In the genomic region with DNA sequence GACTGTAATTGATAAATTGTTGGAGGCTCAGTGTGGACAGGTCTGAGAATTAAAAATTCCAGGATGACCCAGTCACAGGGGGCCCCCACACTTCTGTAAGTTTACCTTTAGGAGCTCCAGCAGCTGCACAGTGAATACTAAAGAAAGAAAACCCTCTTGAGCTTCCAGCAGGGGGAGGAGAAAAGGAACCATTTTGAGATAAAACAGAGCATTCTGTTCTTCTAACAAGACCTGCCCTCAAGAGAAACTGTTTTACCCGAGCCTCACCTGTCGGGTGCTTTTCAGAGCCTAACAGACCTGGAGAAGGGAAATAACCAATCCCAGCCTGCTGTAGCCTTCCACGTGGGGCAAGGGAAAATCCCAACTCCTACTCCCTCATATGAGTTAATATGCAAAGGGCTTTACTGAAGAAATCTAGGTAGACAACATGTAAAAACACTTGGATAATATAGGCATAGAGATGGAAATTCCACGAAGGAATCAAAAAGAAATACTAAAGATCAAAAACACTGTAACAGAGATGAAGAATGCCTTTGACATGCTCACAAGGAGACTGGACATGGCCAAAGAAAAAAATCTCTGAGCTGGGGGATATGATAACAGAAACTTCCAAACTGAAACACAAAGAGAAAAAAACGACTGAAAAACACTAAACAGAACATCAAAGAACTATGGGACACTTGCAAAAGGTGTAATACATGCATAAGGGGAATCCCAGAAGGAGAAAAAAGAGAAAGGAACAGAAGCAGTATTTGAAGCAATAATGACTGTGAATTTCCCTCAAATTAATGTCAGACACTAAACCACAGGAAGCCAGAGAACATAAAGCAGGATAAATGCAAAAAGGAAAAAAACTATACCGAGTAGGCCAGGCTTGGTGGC, we compare ENCODE assay signal across 17 cellular contexts.
DNase-seq lines count a peak whose midpoint lies in the region; ATAC-seq and TF ChIP-seq lines count a peak whose summit lies in the region.
"Had no signal": no experiment of that assay in that cellular context is flagged by ENCODE, and none has a peak within 500 bp of the region (broad histone marks: within the 10 kb centered on the region; RNA-seq: fewer than 3 reads in every experiment).

No MANE protein-coding gene starts in this region.

- H3K27me3 Mint-ChIP-seq in activated T-cell treated with anti-CD3 and anti-CD28 coated beads, Interleukin-2, amount 50 U/mL, for 72 hours (ENCODE audit: low read depth): peaks cover 7% of the 10 kb centered on the region
- peaks cover 5% of the 10 kb centered on the region for H3K27me3 Mint-ChIP-seq in T-helper 17 cell

- peak overlapping the region; percentile 20 for H3K4me2 ChIP-seq in smooth muscle cell

- WGBS in smooth muscle cell (ENCODE audit: low lambda C conversion rate): 67% methylated on average over 6 of the region's 6 CpGs

- H3K27me3 ChIP-seq in smooth muscle cell (ENCODE audit: low read depth): no peaks in the 10 kb centered on the region
- H3K27me3 ChIP-seq in effector memory CD4-positive, alpha-beta T cell (replicated peaks; ENCODE audit: control insufficient read depth, insufficient read depth, low read length, poor library complexity, severe bottlenecking): no peaks in the 10 kb centered on the region
- H3K27me3 ChIP-seq: esophagus squamous epithelium, heart left ventricle, spleen, uterus had no signal

- H3K36me3 Mint-ChIP-seq in activated T-cell treated with anti-CD3 and anti-CD28 coated beads, Interleukin-2, amount 50 U/mL, for 72 hours (ENCODE audit: insufficient read depth in 2 of 2): no peaks in the 10 kb centered on the region
- H3K36me3 Mint-ChIP-seq in T-helper 17 cell (ENCODE audit: low read depth): peaks cover 3% of the 10 kb centered on the region
- H3K36me3 Mint-ChIP-seq: activated naive CD4-positive, alpha-beta T cell treated with anti-CD3 and anti-CD28 coated beads, Interleukin-2, amount 10 ng/mL, durations not matched to agents 7 days and 5 days; brain; CD14-positive monocyte had no signal

- peak overlapping the region; percentile 34 for H2AFZ ChIP-seq in smooth muscle cell (ENCODE audit: low read depth)

- no peak overlapping the region for H3K4me3 ChIP-seq in smooth muscle cell
- H3K4me3 ChIP-seq in effector memory CD4-positive, alpha-beta T cell (ENCODE audit: insufficient read depth, low read depth, low read length, poor library complexity, severe bottlenecking): no peak overlapping the region
- H3K4me3 ChIP-seq: esophagus squamous epithelium, spleen, uterus had no signal

- peaks cover 17% of the 10 kb centered on the region for H3K4me1 ChIP-seq in smooth muscle cell (ENCODE audit: low read depth)
- H3K4me1 ChIP-seq in effector memory CD4-positive, alpha-beta T cell (ENCODE audit: control insufficient read depth, insufficient read depth, low read length, poor library complexity, severe bottlenecking): no peaks in the 10 kb centered on the region
- H3K4me1 ChIP-seq: spleen, uterus had no signal

- no peak for DNase-seq in activated T-cell treated with anti-CD3 and anti-CD28 coated beads, Interleukin-2, amount 50 U/mL, for 72 hours
- no peak for DNase-seq in activated T-cell treated with anti-CD3 and anti-CD28 coated beads for 4 hours
- DNase-seq in T-helper 17 cell: no peak
- DNase-seq in smooth muscle cell (lab: John Stamatoyannopoulos, UW; ENCODE audit: unreplicated experiment): no peak
- DNase-seq in NCI-H1048 (lab: John Stamatoyannopoulos, UW): no peak
- no peak for DNase-seq in effector memory CD4-positive, alpha-beta T cell
- no peak for DNase-seq in GDM1 (lab: John Stamatoyannopoulos, UW)
- DNase-seq: activated naive CD4-positive, alpha-beta T cell treated with anti-CD3 and anti-CD28 coated beads, Interleukin-2, amount 10 ng/mL, durations not matched to agents 7 days and 5 days; esophagus squamous epithelium; heart left ventricle; spleen; T-helper 2 cell; uterus had no signal

- no peaks in the 10 kb centered on the region for H3K36me3 ChIP-seq in smooth muscle cell (ENCODE audit: low read depth)
- no peaks in the 10 kb centered on the region for H3K36me3 ChIP-seq in effector memory CD4-positive, alpha-beta T cell (ENCODE audit: control insufficient read depth, insufficient read depth, low read length)
- H3K36me3 ChIP-seq: esophagus squamous epithelium, heart left ventricle, spleen, uterus had no signal

- H3K4me3 Mint-ChIP-seq in activated T-cell treated with anti-CD3 and anti-CD28 coated beads, Interleukin-2, amount 50 U/mL, for 72 hours: peak overlapping the region; percentile 13 to 16
- H3K4me3 Mint-ChIP-seq in T-helper 17 cell: peak overlapping the region; percentile 5
- H3K4me3 Mint-ChIP-seq: activated naive CD4-positive, alpha-beta T cell treated with anti-CD3 and anti-CD28 coated beads, Interleukin-2, amount 10 ng/mL, durations not matched to agents 7 days and 5 days; CD14-positive monocyte; nephron had no signal

- ATAC-seq in activated T-cell treated with anti-CD3 and anti-CD28 coated beads, Interleukin-2, amount 50 U/mL, for 72 hours (replicated peaks in 1 of 2): no peak
- peak; percentile 69 for ATAC-seq in HG02870 (IDR thresholded peaks at IDR 0.05; ENCODE audit: unreplicated experiment)
- peak; percentile 35 for ATAC-seq in T-helper 17 cell

- no peaks in the 10 kb centered on the region for H3K9me3 ChIP-seq in T-helper 17 cell (ENCODE audit: control insufficient read depth, low read length, poor library complexity, severe bottlenecking)
- H3K9me3 ChIP-seq in smooth muscle cell (replicated peaks; ENCODE audit: low read depth): no peaks in the 10 kb centered on the region
- no peaks in the 10 kb centered on the region for H3K9me3 ChIP-seq in effector memory CD4-positive, alpha-beta T cell (ENCODE audit: control insufficient read depth, low read length)
- H3K9me3 ChIP-seq: esophagus squamous epithelium, heart left ventricle, spleen, uterus had no signal

- no peaks in the 10 kb centered on the region for H3K79me2 ChIP-seq in smooth muscle cell (ENCODE audit: low read depth)

- no peaks in the 10 kb centered on the region for H3F3A ChIP-seq in smooth muscle cell (ENCODE audit: low read depth)

- H3K4me1 Mint-ChIP-seq in activated T-cell treated with anti-CD3 and anti-CD28 coated beads, Interleukin-2, amount 50 U/mL, for 72 hours (ENCODE audit: low read depth): peaks cover 20% of the 10 kb centered on the region
- H3K4me1 Mint-ChIP-seq in T-helper 17 cell: peaks cover 17% of the 10 kb centered on the region
- H3K4me1 Mint-ChIP-seq: CD14-positive monocyte had no signal

- no peaks in the 10 kb centered on the region for H4K20me1 ChIP-seq in smooth muscle cell (ENCODE audit: low read depth)

- TF ChIP-seq CTCF in smooth muscle cell (IDR thresholded peaks at IDR 0.05; ENCODE audit: borderline replicate concordance, insufficient read depth, poor library complexity, severe bottlenecking): no peak

- H3K9me3 Mint-ChIP-seq in activated T-cell treated with anti-CD3 and anti-CD28 coated beads, Interleukin-2, amount 50 U/mL, for 72 hours: no peaks in the 10 kb centered on the region
- H3K9me3 Mint-ChIP-seq: activated naive CD4-positive, alpha-beta T cell treated with anti-CD3 and anti-CD28 coated beads, Interleukin-2, amount 10 ng/mL, durations not matched to agents 7 days and 5 days had no signal

- peak overlapping the region; percentile 72 for H3K27ac ChIP-seq in smooth muscle cell (ENCODE audit: low read depth)
- H3K27ac ChIP-seq in effector memory CD4-positive, alpha-beta T cell (ENCODE audit: insufficient read depth, low read length, poor library complexity, severe bottlenecking): no peak overlapping the region
- H3K27ac ChIP-seq: esophagus squamous epithelium, spleen had no signal

- peak overlapping the region; percentile 10 for H3K27ac Mint-ChIP-seq in activated T-cell treated with anti-CD3 and anti-CD28 coated beads, Interleukin-2, amount 50 U/mL, for 72 hours
- H3K27ac Mint-ChIP-seq in T-helper 17 cell: no peak overlapping the region
- H3K27ac Mint-ChIP-seq: activated naive CD4-positive, alpha-beta T cell treated with anti-CD3 and anti-CD28 coated beads, Interleukin-2, amount 10 ng/mL, durations not matched to agents 7 days and 5 days had no signal

- H3K9ac ChIP-seq in smooth muscle cell (ENCODE audit: low read depth): peak overlapping the region; percentile 55

Comparison
In these comparisons a context has a peak if more than half of its experiments do, and no peak if none do; other contexts are left out.
1. ATAC-seq: peak in HG02870 (single experiment) and T-helper 17 cell (single experiment); none in activated T-cell treated with anti-CD3 and anti-CD28 coated beads, Interleukin-2, amount 50 U/mL, for 72 hours (0 of 2).